28 cellular contexts compared by ENCODE assay signal in genomic region chrX:25196221-25196620, GRCh38.
"Had no signal": no experiment of that assay in that cellular context is flagged by ENCODE, and none has a peak within 500 bp of the region (broad histone marks: within the 10 kb centered on the region; RNA-seq: fewer than 3 reads in every experiment).

No MANE protein-coding gene starts in this region.

- H3K27me3 ChIP-seq: colonic mucosa, esophagus squamous epithelium, foreskin keratinocyte, gastrocnemius medialis, gastroesophageal sphincter, heart left ventricle, hepatocyte had no signal

- H3K9me3 ChIP-seq: colonic mucosa, esophagus muscularis mucosa, esophagus squamous epithelium, gastrocnemius medialis, gastroesophageal sphincter, heart left ventricle, heart right ventricle had no signal

- H3K4me3 ChIP-seq: colonic mucosa, coronary artery, dorsolateral prefrontal cortex, esophagus muscularis mucosa, esophagus squamous epithelium, gastrocnemius medialis, gastroesophageal sphincter, heart left ventricle, heart right ventricle, hepatocyte had no signal

- ATAC-seq: effector memory CD8-positive, alpha-beta T cell; esophagus mucosa; foreskin keratinocyte; gastrocnemius medialis; gastroesophageal sphincter; heart left ventricle; heart right ventricle had no signal

- H3K4me2 ChIP-seq: hepatocyte had no signal

- DNase-seq: colonic mucosa; cortex of kidney; dermis blood vessel endothelial cell; dorsolateral prefrontal cortex; effector CD4-positive, alpha-beta T cell; effector CD8-positive, alpha-beta T cell; effector memory CD4-positive, alpha-beta T cell; effector memory CD8-positive, alpha-beta T cell; endodermal cell; esophagus squamous epithelium; foreskin fibroblast; foreskin keratinocyte; foreskin melanocyte; gastrocnemius medialis; glutamatergic neuron; head of caudate nucleus; heart left ventricle; heart right ventricle had no signal

- H3K27ac ChIP-seq: colonic mucosa, coronary artery, dorsolateral prefrontal cortex, epithelial cell of prostate, esophagus muscularis mucosa, esophagus squamous epithelium, foreskin keratinocyte, gastrocnemius medialis, gastroesophageal sphincter, heart left ventricle, heart right ventricle, hepatocyte had no signal

- FAIRE-seq: colon, endometrium, endothelial cell of umbilical vein, frontal cortex had no signal

- H3K36me3 ChIP-seq: colonic mucosa, esophagus muscularis mucosa, esophagus squamous epithelium, gastrocnemius medialis, gastroesophageal sphincter, heart left ventricle, heart right ventricle had no signal

- H3K4me1 ChIP-seq: colonic mucosa, esophagus muscularis mucosa, esophagus squamous epithelium, foreskin keratinocyte, gastroesophageal sphincter, heart left ventricle, heart right ventricle had no signal
